ENCODE assay signal across 9 cellular contexts in genomic region chr3:53650424-53650823, GRCh38.
DNase-seq lines count a peak whose midpoint lies in the region; ATAC-seq lines count a peak whose summit lies in the region.
"Had no signal": no experiment of that assay in that cellular context is flagged by ENCODE, and none has a peak within 500 bp of the region (broad histone marks: within the 10 kb centered on the region; RNA-seq: fewer than 3 reads in every experiment).

No MANE protein-coding gene starts in this region.

- H3K4me1 Mint-ChIP-seq in activated naive CD4-positive, alpha-beta T cell treated with anti-CD3 and anti-CD28 coated beads for 36 hours (ENCODE audit: low read depth) = no peaks in the 10 kb centered on the region
- no peaks in the 10 kb centered on the region for H3K4me1 Mint-ChIP-seq in activated naive CD4-positive, alpha-beta T cell treated with anti-CD3 and anti-CD28 coated beads, Interleukin-2, amount 10 ng/mL, durations not matched to agents 7 days and 5 days
- peaks cover 15% of the 10 kb centered on the region for H3K4me1 Mint-ChIP-seq in stimulated activated memory B cell treated with anti-CD40 and anti-IgM and Interleukin-4, amounts not matched to agents 10 μg/mL and 1 μg/mL and 100 μg/mL, for 72 hours

- peak; percentile 13 for DNase-seq in activated naive CD4-positive, alpha-beta T cell treated with anti-CD3 and anti-CD28 coated beads for 36 hours
- no peak for DNase-seq in activated naive CD4-positive, alpha-beta T cell treated with anti-CD3 and anti-CD28 coated beads, Interleukin-2, amount 10 ng/mL, durations not matched to agents 7 days and 5 days
- no peak for DNase-seq in DMS 273 (lab: John Stamatoyannopoulos, UW; ENCODE audit: unreplicated experiment)
- no peak for DNase-seq in Kasumi-1 (lab: John Stamatoyannopoulos, UW)
- DNase-seq in DMS53 (lab: John Stamatoyannopoulos, UW) = no peak
- DNase-seq: NCI-H1694 treated with DMSO at 0.1 percent for 48 hours had no signal

- intact Hi-C loops in activated naive CD4-positive, alpha-beta T cell treated with anti-CD3 and anti-CD28 coated beads for 36 hours (cut with micrococcal nuclease) = no loop called here

- H3K9me3 Mint-ChIP-seq in activated naive CD4-positive, alpha-beta T cell treated with anti-CD3 and anti-CD28 coated beads for 36 hours = peaks cover 15% of the 10 kb centered on the region
- H3K9me3 Mint-ChIP-seq in activated naive CD4-positive, alpha-beta T cell treated with anti-CD3 and anti-CD28 coated beads, Interleukin-2, amount 10 ng/mL, durations not matched to agents 7 days and 5 days = peaks cover 10% of the 10 kb centered on the region
- H3K9me3 Mint-ChIP-seq in stimulated activated memory B cell treated with anti-CD40 and anti-IgM and Interleukin-4, amounts not matched to agents 10 μg/mL and 1 μg/mL and 100 μg/mL, for 72 hours = peaks cover 18% of the 10 kb centered on the region

- CTCF ChIA-PET in activated naive CD4-positive, alpha-beta T cell treated with anti-CD3 and anti-CD28 coated beads for 36 hours (lab: Charles Lee) = no interaction called here
- CTCF ChIA-PET in activated naive CD4-positive, alpha-beta T cell treated with anti-CD3 and anti-CD28 coated beads, Interleukin-2, amount 10 ng/mL, durations not matched to agents 7 days and 5 days (lab: Charles Lee) = no interaction called here

- H3K27me3 Mint-ChIP-seq in activated naive CD4-positive, alpha-beta T cell treated with anti-CD3 and anti-CD28 coated beads for 36 hours (ENCODE audit: low read depth) = peaks cover 15% of the 10 kb centered on the region
- peaks cover 18% of the 10 kb centered on the region for H3K27me3 Mint-ChIP-seq in activated naive CD4-positive, alpha-beta T cell treated with anti-CD3 and anti-CD28 coated beads, Interleukin-2, amount 10 ng/mL, durations not matched to agents 7 days and 5 days
- H3K27me3 Mint-ChIP-seq in stimulated activated memory B cell treated with anti-CD40 and anti-IgM and Interleukin-4, amounts not matched to agents 10 μg/mL and 1 μg/mL and 100 μg/mL, for 72 hours = peaks cover 36% of the 10 kb centered on the region

- H3K27ac Mint-ChIP-seq in activated naive CD4-positive, alpha-beta T cell treated with anti-CD3 and anti-CD28 coated beads for 36 hours = no peak overlapping the region
- H3K27ac Mint-ChIP-seq in activated naive CD4-positive, alpha-beta T cell treated with anti-CD3 and anti-CD28 coated beads, Interleukin-2, amount 10 ng/mL, durations not matched to agents 7 days and 5 days = no peak overlapping the region
- no peak overlapping the region for H3K27ac Mint-ChIP-seq in stimulated activated memory B cell treated with anti-CD40 and anti-IgM and Interleukin-4, amounts not matched to agents 10 μg/mL and 1 μg/mL and 100 μg/mL, for 72 hours

- ATAC-seq in GM21717 (IDR thresholded peaks at IDR 0.05; ENCODE audit: unreplicated experiment) (peak; percentile 59), HG03196 (IDR thresholded peaks at IDR 0.05; ENCODE audit: unreplicated experiment) (peak; percentile 53)
- peak; percentile 88 for ATAC-seq in stimulated activated memory B cell treated with anti-CD40 and anti-IgM and Interleukin-4, amounts not matched to agents 10 μg/mL and 1 μg/mL and 100 μg/mL, for 72 hours

- H3K36me3 Mint-ChIP-seq in activated naive CD4-positive, alpha-beta T cell treated with anti-CD3 and anti-CD28 coated beads for 36 hours (ENCODE audit: low read depth) = no peaks in the 10 kb centered on the region
- no peaks in the 10 kb centered on the region for H3K36me3 Mint-ChIP-seq in activated naive CD4-positive, alpha-beta T cell treated with anti-CD3 and anti-CD28 coated beads, Interleukin-2, amount 10 ng/mL, durations not matched to agents 7 days and 5 days
- H3K36me3 Mint-ChIP-seq in stimulated activated memory B cell treated with anti-CD40 and anti-IgM and Interleukin-4, amounts not matched to agents 10 μg/mL and 1 μg/mL and 100 μg/mL, for 72 hours = peaks cover 12% of the 10 kb centered on the region

- no peak overlapping the region for H3K4me3 Mint-ChIP-seq in activated naive CD4-positive, alpha-beta T cell treated with anti-CD3 and anti-CD28 coated beads for 36 hours
- H3K4me3 Mint-ChIP-seq in activated naive CD4-positive, alpha-beta T cell treated with anti-CD3 and anti-CD28 coated beads, Interleukin-2, amount 10 ng/mL, durations not matched to agents 7 days and 5 days = no peak overlapping the region
- H3K4me3 Mint-ChIP-seq in stimulated activated memory B cell treated with anti-CD40 and anti-IgM and Interleukin-4, amounts not matched to agents 10 μg/mL and 1 μg/mL and 100 μg/mL, for 72 hours = no peak overlapping the region
